ENCODE assay signal across 12 cellular contexts in the genomic region with DNA sequence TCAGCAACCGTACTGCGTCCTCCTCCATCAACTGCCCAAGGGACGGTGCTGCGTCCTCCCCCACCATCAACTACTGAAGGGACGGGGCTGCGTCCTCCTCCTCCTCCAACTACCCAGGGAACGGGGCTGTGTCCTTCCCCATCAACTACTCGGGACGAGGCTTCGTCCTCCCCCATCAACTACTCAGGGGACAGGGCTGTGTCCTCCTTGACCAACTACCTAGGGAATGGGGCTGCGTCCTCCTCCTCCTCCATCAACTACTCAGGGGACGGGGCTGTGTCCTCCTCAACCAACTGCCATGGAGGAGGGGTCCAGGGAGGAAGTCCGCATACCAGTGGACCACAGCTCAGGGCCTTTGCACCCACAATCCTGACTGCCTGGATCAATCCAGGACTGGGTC.
"Had no signal": no experiment of that assay in that cellular context is flagged by ENCODE, and none has a peak within 500 bp of the region (broad histone marks: within the 10 kb centered on the region; RNA-seq: fewer than 3 reads in every experiment).

No MANE protein-coding gene starts in this region.

- ATAC-seq: left lobe of liver; naive thymus-derived CD8-positive, alpha-beta T cell; stimulated activated naive CD8-positive, alpha-beta T cell treated with anti-CD3 and anti-CD28 coated beads, Interleukin-15, amount 100 ng/mL, for 72 hours had no signal

- H3K27ac Mint-ChIP-seq: endodermal cell; stimulated activated memory B cell treated with anti-CD40 and anti-IgM and Interleukin-4, amounts not matched to agents 10 μg/mL and 1 μg/mL and 100 μg/mL, for 72 hours had no signal

- H3K4me3 Mint-ChIP-seq: endodermal cell; stimulated activated memory B cell treated with anti-CD40 and anti-IgM and Interleukin-4, amounts not matched to agents 10 μg/mL and 1 μg/mL and 100 μg/mL, for 72 hours; stimulated activated naive CD8-positive, alpha-beta T cell treated with anti-CD3 and anti-CD28 coated beads, Interleukin-15, amount 100 ng/mL, for 72 hours had no signal

- H3K4me1 Mint-ChIP-seq: endodermal cell had no signal

- DNase-seq: effector CD4-positive, alpha-beta T cell; endodermal cell; foreskin melanocyte; hypothalamus; mammary epithelial cell; naive thymus-derived CD8-positive, alpha-beta T cell; small intestine; stimulated activated CD4-positive, alpha-beta T cell treated with anti-CD3 and anti-CD28 coated beads, Interleukin-4, amount 100 ng/mL, for 1 hour; stimulated activated naive CD8-positive, alpha-beta T cell treated with anti-CD3 and anti-CD28 coated beads, Interleukin-15, amount 100 ng/mL, for 72 hours; testis had no signal

- H3K27me3 Mint-ChIP-seq: naive thymus-derived CD8-positive, alpha-beta T cell; stimulated activated memory B cell treated with anti-CD40 and anti-IgM and Interleukin-4, amounts not matched to agents 10 μg/mL and 1 μg/mL and 100 μg/mL, for 72 hours; stimulated activated naive CD8-positive, alpha-beta T cell treated with anti-CD3 and anti-CD28 coated beads, Interleukin-15, amount 100 ng/mL, for 72 hours had no signal
